ENCODE assay signal across 9 cellular contexts in genomic region chr7:80060218-80060806, GRCh38.
DNase-seq lines count a peak whose midpoint lies in the region; ATAC-seq, FAIRE-seq and TF ChIP-seq lines count a peak whose summit lies in the region.
"Had no signal": no experiment of that assay in that cellular context is flagged by ENCODE, and none has a peak within 500 bp of the region (broad histone marks: within the 10 kb centered on the region; RNA-seq: fewer than 3 reads in every experiment).

No MANE protein-coding gene starts in this region.

- no peaks in the 10 kb centered on the region for H3K27me3 ChIP-seq in transverse colon

- 78 to 85% methylated on average over 1 of the region's 1 CpG for WGBS in transverse colon (ENCODE audit: low coverage in 1 of 2), 2 donors

- no peak for TF ChIP-seq EP300 in transverse colon (IDR thresholded peaks at IDR 0.05; ENCODE audit: low read depth)

- TF ChIP-seq POLR2A in transverse colon (IDR thresholded peaks at IDR 0.05): no peak

- H3K9me3 ChIP-seq in transverse colon: peaks cover 0 to 4% of the 10 kb centered on the region in 2 donors

- intact Hi-C loops in transverse colon (cut with DNase I; ENCODE audit: low total_unique reads): no loop called here

- peak; percentile 97 for FAIRE-seq in TTC549 (lab: Jason Lieb, UNC)

- no peak overlapping the region for H3K4me3 ChIP-seq in transverse colon

- TF ChIP-seq CTCF in GM13977 (IDR thresholded peaks at IDR 0.05; ENCODE audit: extremely low read depth, insufficient read depth, missing control alignments) (peak; percentile 15), transverse colon (IDR thresholded peaks at IDR 0.05) (peak; percentile 54 to 61 (median 58))

- no peaks in the 10 kb centered on the region for H3K36me3 ChIP-seq in transverse colon

- peak; percentile 67 for DNase-seq in A172 (ENCODE audit: low spot score)
- DNase-seq in GM13977 (ENCODE audit: low spot score): peak; percentile 32
- DNase-seq in NCI-H1417 treated with DMSO at 0.1 percent for 48 hours (lab: John Stamatoyannopoulos, UW): peak; percentile 34
- peak; percentile 3 for DNase-seq in iPS DF 19.7 (ENCODE audit: low read depth, low spot score)
- no peak for DNase-seq in transverse colon
- DNase-seq: activated naive CD8-positive, alpha-beta T cell treated with anti-CD3 and anti-CD28 coated beads, Interleukin-2, amount 10 ng/mL, durations not matched to agents 7 days and 5 days had no signal

- no peaks in the 10 kb centered on the region for H3K4me1 ChIP-seq in transverse colon

- in situ Hi-C loops in GM13977 (cut with MboI; ENCODE audit: low pct_unique_long_range_greater_than_20kb, low sequenced_read_pairs, unreplicated experiment) (loop anchor here (25.0 kb wide), 1 partner anchor 327 kb away; no protein-coding TSS in a partner anchor), transverse colon (cut with MboI; ENCODE audit: low pct_ligation_motif_present in 1 of 4, low pct_unique_long_range_greater_than_20kb in 1 of 4, low sequenced_read_pairs in 3 of 4) (loop anchor here in 1 of 4 donors (25.0 kb wide), 1 partner anchor 602 kb away; no protein-coding TSS in a partner anchor)

- ATAC-seq in GM18858 (IDR thresholded peaks at IDR 0.05; ENCODE audit: unreplicated experiment) (no peak), GM21825 (IDR thresholded peaks at IDR 0.05; ENCODE audit: unreplicated experiment) (no peak)

- no peak overlapping the region for H3K27ac ChIP-seq in transverse colon
